Comparison of ENCODE assay signal across 30 cellular contexts in genomic region chr14:67717048-67717447, GRCh38. TPM values are rescaled to one million over a fixed set of nuclear protein-coding genes. Genes with fewer than 3 reads are reported as not detected.
"Had no signal": no experiment of that assay in that cellular context is flagged by ENCODE, and none has a peak within 500 bp of the region (broad histone marks: within the 10 kb centered on the region; RNA-seq: fewer than 3 reads in every experiment).

No MANE protein-coding gene starts in this region.

- ATAC-seq: gastrocnemius medialis, heart right ventricle, left cardiac atrium, left lung, left ventricle myocardium superior, lower lobe of right lung, mucosa of descending colon had no signal

- H3K9me3 Mint-ChIP-seq: mesothelial cell of epicardium had no signal

- H3K27ac Mint-ChIP-seq: mesothelial cell of epicardium, naive B cell had no signal

- H3K36me3 Mint-ChIP-seq: mesothelial cell of epicardium, naive B cell had no signal

- FAIRE-seq: colon, endothelial cell of umbilical vein, islet of Langerhans, keratinocyte had no signal

- DNase-seq: dermis blood vessel endothelial cell; dorsolateral prefrontal cortex; effector CD4-positive, alpha-beta T cell; effector memory CD4-positive, alpha-beta T cell; esophagus squamous epithelium; foreskin fibroblast; foreskin melanocyte; gastrocnemius medialis; glutamatergic neuron; head of caudate nucleus; heart right ventricle; hippocampal formation; left cardiac atrium; left lung; left ventricle myocardium superior; lower lobe of right lung; mesenchymal stem cell; mucosa of descending colon; naive B cell had no signal

- H3K4me3 Mint-ChIP-seq: mesothelial cell of epicardium, naive B cell had no signal

- H3K4me1 Mint-ChIP-seq: mesothelial cell of epicardium, naive B cell had no signal

RNA-seq across cellular contexts. Expression of gene RDH12, which starts 15.4 kb away (rescaled TPM):
- total RNA-seq: dermis blood vessel endothelial cell, endothelial cell of umbilical vein, epithelial cell of proximal tubule, glomerular endothelial cell, kidney epithelial cell, left cardiac atrium, left ventricle myocardium superior, lung microvascular endothelial cell, mesenteric fat pad, mesothelial cell of epicardium, mucosa of descending colon, myocyte had no signal
